Comparison of ENCODE assay signal across 11 cellular contexts in genomic region chr9:1284727-1285126, GRCh38.
"Had no signal": no experiment of that assay in that cellular context is flagged by ENCODE, and none has a peak within 500 bp of the region (broad histone marks: within the 10 kb centered on the region; RNA-seq: fewer than 3 reads in every experiment).

No MANE protein-coding gene starts in this region.

- H3K27ac ChIP-seq: GM23248 had no signal

- ATAC-seq: GM23338, HCT116 had no signal

- H3K9me3 ChIP-seq: HAP-1 had no signal

- H3K4me1 ChIP-seq: HAP-1 had no signal

- H3K27ac Mint-ChIP-seq: GM23338, H9, HFFc6 had no signal

- H3K36me3 ChIP-seq: HAP-1 had no signal

- FAIRE-seq: H1, H54 had no signal

- H3K4me3 ChIP-seq: GM23248, GM23338, HAP-1 had no signal

- H3K4me2 ChIP-seq: GM23338 had no signal

- H3K4me3 Mint-ChIP-seq: GM23338, H9, HFFc6 had no signal

- H2AFZ ChIP-seq: GM23248, GM23338 had no signal

- H3K4me1 Mint-ChIP-seq: GM23338, H9 had no signal

- H3K9ac ChIP-seq: GM23248 had no signal

- H3K9me3 Mint-ChIP-seq: GM23338 had no signal

- DNase-seq: GM23248, GOT3, H7, H9, HCEC 1CT, HFFc6 had no signal
